Comparison of ENCODE assay signal across 8 cellular contexts in the genomic region with DNA sequence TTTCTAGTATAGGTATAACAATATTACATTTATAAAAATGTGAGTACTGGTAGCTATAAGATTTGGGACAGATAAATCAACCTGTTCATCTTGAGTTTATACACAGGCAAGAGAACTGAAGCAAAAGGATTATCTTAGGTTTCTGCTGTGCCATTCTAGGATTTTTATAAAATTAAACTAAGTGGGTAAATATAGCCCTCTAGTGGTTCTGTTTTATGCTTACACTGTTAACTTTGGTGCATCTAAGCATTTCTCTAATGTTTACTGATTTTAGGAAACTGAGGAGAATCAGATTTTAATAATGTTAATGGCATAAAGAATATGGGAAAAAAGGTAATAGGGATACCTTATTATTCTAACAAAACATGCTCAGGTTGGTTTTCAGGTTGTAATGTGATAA. TPM values are rescaled to one million over a fixed set of nuclear protein-coding genes. Genes with fewer than 3 reads are reported as not detected.
DNase-seq lines count a peak whose midpoint lies in the region; ATAC-seq and TF ChIP-seq lines count a peak whose summit lies in the region.

No MANE protein-coding gene starts in this region.

- peak; percentile 36 for TF ChIP-seq CTCF in GM12865 (IDR thresholded peaks at IDR 0.05; ENCODE audit: insufficient read depth, low read depth, low read length, missing control alignments)
- peak; percentile 12 for TF ChIP-seq CTCF in HL-60 (IDR thresholded peaks at IDR 0.05; ENCODE audit: insufficient read depth, low read length)
- peak; percentile 58 to 73 for TF ChIP-seq CTCF in brain (conservative IDR thresholded peaks at IDR 0.05)

- H3K4me3 ChIP-seq in GM12865 (ENCODE audit: low read depth, low read length): no peak overlapping the region
- H3K4me3 ChIP-seq in HL-60 (replicated peaks; ENCODE audit: insufficient read depth, low read length): no peak overlapping the region

- no peaks in the 10 kb centered on the region for H3K27me3 ChIP-seq in HL-60 (ENCODE audit: insufficient read depth, poor library complexity, severe bottlenecking)

- no peak overlapping the region for H3K4me3 Mint-ChIP-seq in brain

- no peak overlapping the region for H3K27ac ChIP-seq in HL-60 (replicated peaks)

- no peaks in the 10 kb centered on the region for H3K9me3 Mint-ChIP-seq in brain

- H3K4me1 Mint-ChIP-seq in brain: no peaks in the 10 kb centered on the region

- H3K36me3 Mint-ChIP-seq in brain: peaks cover 25% of the 10 kb centered on the region

- H3K27ac Mint-ChIP-seq in brain: no peak overlapping the region

- ATAC-seq in GM21786 (IDR thresholded peaks at IDR 0.05; ENCODE audit: unreplicated experiment) (no peak), GM18873 (IDR thresholded peaks at IDR 0.05; ENCODE audit: low FRiP score, unreplicated experiment) (no peak)

- DNase-seq in A172 (ENCODE audit: low spot score): peak; percentile 2
- DNase-seq in GM12865 (ENCODE audit: low read depth): peak; percentile 13
- DNase-seq in HL-60 (ENCODE audit: low read depth in 1 of 2, low spot score in 1 of 2): no peak
- peak; percentile 25 to 46 for DNase-seq in lung microvascular endothelial cell (ENCODE audit: low read depth in 2 of 2)
- no peak for DNase-seq in epidermal melanocyte (ENCODE audit: insufficient read length, low spot score)

- H3K27me3 Mint-ChIP-seq in brain: no peaks in the 10 kb centered on the region

RNA-seq across cellular contexts. Expression of gene RRH, which starts 1.1 kb away (rescaled TPM):
- total RNA-seq in A172 (2014; rRNA removed; shearing (Covaris generic)): 0.52 TPM in 1 of 2 replicates, not detected in the other
- not detected for polyA plus RNA-seq in brain (ENCODE audit: insufficient read depth, low read depth, low replicate concordance)
- total RNA-seq in lung microvascular endothelial cell: under 0.01 TPM in 1 of 2 replicates, not detected in the other

RNA-seq across cellular contexts. Expression of gene GAR1, which starts 11.2 kb away (rescaled TPM):
- total RNA-seq in A172 (2014; rRNA removed; shearing (Covaris generic)): 6.3 and 14.5 TPM in 2 replicates
- 15.9 TPM for polyA plus RNA-seq in brain (ENCODE audit: insufficient read depth, low read depth, low replicate concordance)
- 2.2 TPM in 2 replicates for total RNA-seq in lung microvascular endothelial cell

RNA-seq across cellular contexts. Expression of gene LRIT3, which starts 21.2 kb away (rescaled TPM):
- total RNA-seq in A172 (2014; rRNA removed; shearing (Covaris generic)): not detected in 2 replicates
- not detected for polyA plus RNA-seq in brain (ENCODE audit: insufficient read depth, low read depth, low replicate concordance)
- under 0.01 TPM in 1 of 2 replicates, not detected in the other for total RNA-seq in lung microvascular endothelial cell

RNA-seq across cellular contexts. Expression of gene CFI, which starts 24.9 kb away (rescaled TPM):
- 1.1 TPM in 1 of 2 replicates, not detected in the other for total RNA-seq in A172 (2014; rRNA removed; shearing (Covaris generic))
- 2.2 TPM for polyA plus RNA-seq in brain (ENCODE audit: insufficient read depth, low read depth, low replicate concordance)
- 26.4 and 38.7 TPM in 2 replicates for total RNA-seq in lung microvascular endothelial cell

Comparison
In these comparisons a context has a peak if more than half of its experiments do, and no peak if none do; other contexts are left out.
1. DNase-seq: peak in A172 (single experiment), GM12865 (single experiment) and lung microvascular endothelial cell (2 of 2); none in HL-60 (0 of 2) and epidermal melanocyte (single experiment).
2. CTCF ChIP-seq: peak in every context shown above with its lines; median percentile 66 in brain; 36 in GM12865; 12 in HL-60.